ENCODE assay signal across 19 cellular contexts in the genomic region with DNA sequence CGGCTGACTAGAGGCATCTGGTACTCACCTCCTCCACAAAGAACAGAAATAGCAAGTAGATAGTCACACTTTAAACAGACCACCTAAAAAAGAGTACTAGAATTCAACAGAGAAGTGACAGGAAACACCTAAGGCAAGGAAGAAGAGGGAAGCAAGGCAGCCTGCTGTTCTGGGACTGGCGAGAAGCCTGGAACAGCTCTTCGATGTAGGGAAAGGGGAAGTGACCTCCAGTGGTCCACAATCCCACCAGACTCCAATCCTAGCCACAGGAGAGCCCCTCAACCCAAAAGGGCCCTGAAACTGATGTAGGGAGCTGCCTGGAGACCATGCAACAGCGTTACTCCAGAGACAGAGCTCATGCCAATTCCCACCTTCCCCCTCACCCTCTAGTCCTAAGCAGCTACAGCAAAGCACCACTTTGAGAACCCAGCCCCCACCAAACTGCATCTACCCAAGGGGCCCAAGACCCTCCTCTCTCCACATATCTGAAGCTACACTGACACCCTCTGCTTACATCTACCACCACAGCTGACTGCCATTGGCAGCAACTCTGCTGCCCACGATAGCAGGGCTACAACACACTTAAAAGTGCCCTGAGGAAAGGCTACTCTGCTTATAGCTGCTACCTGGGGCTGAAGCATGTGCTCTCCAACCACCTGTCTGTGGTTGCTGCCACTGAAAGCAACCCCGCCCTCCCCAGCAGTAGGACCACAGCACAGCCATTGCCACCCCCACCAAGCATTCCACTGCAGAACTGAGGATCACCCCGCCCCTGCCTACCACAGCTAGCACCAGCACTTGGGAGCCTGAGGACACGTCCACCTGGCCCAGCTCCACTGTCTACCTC.
DNase-seq lines count a peak whose midpoint lies in the region; ATAC-seq and TF ChIP-seq lines count a peak whose summit lies in the region.
"Had no signal": no experiment of that assay in that cellular context is flagged by ENCODE, and none has a peak within 500 bp of the region (broad histone marks: within the 10 kb centered on the region; RNA-seq: fewer than 3 reads in every experiment).

No MANE protein-coding gene starts in this region.

- peaks cover 0 to 22% of the 10 kb centered on the region in 2 donors for H3K27me3 ChIP-seq in left lung
- H3K27me3 ChIP-seq in vagina, result no peaks in the 10 kb centered on the region
- H3K27me3 ChIP-seq in esophagus muscularis mucosa, result no peaks in the 10 kb centered on the region
- H3K27me3 ChIP-seq: neutrophil, tibial artery had no signal

- 71% methylated on average over 8 of the region's 8 CpGs for WGBS in esophagus muscularis mucosa

- no peak overlapping the region for H3K27ac ChIP-seq in left lung
- peak overlapping the region; percentile 18 for H3K27ac ChIP-seq in vagina
- H3K27ac ChIP-seq in esophagus muscularis mucosa (replicated peaks in 1 of 4), result no peak overlapping the region
- H3K27ac ChIP-seq: 22Rv1, neutrophil, tibial artery had no signal

- intact Hi-C loops in left lung (cut with DNase I), result no loop called here
- intact Hi-C loops in vagina (cut with DNase I), result no loop called here
- intact Hi-C loops in esophagus muscularis mucosa (cut with DNase I), result no loop called here

- DNase-seq in DMS 273 (lab: John Stamatoyannopoulos, UW; ENCODE audit: unreplicated experiment), result peak; percentile 8
- DNase-seq in DMS 273 treated with DMSO at 0.1 percent for 48 hours (lab: John Stamatoyannopoulos, UW), result no peak
- peak; percentile 45 for DNase-seq in SW480 (ENCODE audit: low spot score)
- DNase-seq in left lung, result no peak
- no peak for DNase-seq in vagina (ENCODE audit: extremely low spot score in 2 of 2)
- DNase-seq in esophagus muscularis mucosa (ENCODE audit: extremely low spot score), result no peak
- no peak for DNase-seq in mucosa of gallbladder (ENCODE audit: low spot score)
- DNase-seq: activated CD4-positive, alpha-beta T cell treated with anti-CD3 and anti-CD28 coated beads for 48 hours; activated naive CD4-positive, alpha-beta T cell treated with anti-CD3 and anti-CD28 coated beads, Interleukin-2, amount 10 ng/mL, durations not matched to agents 7 days and 5 days; glutamatergic neuron; GOT3; NCI-H345; right cardiac atrium; SIG-M5; T-helper 9 cell; tibial artery had no signal

- H3K4me3 ChIP-seq in left lung (no peak overlapping the region), vagina (no peak overlapping the region), esophagus muscularis mucosa (no peak overlapping the region)
- H3K4me3 ChIP-seq: tibial artery had no signal

- TF ChIP-seq CTCF in left lung (IDR thresholded peaks at IDR 0.05) (no peak), vagina (IDR thresholded peaks at IDR 0.05) (no peak), esophagus muscularis mucosa (IDR thresholded peaks at IDR 0.05) (no peak)

- TF ChIP-seq EP300 in esophagus muscularis mucosa (IDR thresholded peaks at IDR 0.05), result no peak

- H3K9me3 ChIP-seq in left lung (no peaks in the 10 kb centered on the region), vagina (no peaks in the 10 kb centered on the region), esophagus muscularis mucosa (peaks cover 0 to 8% (median under 1%) of the 10 kb centered on the region in 4 donors)
- H3K9me3 ChIP-seq: neutrophil had no signal

- TF ChIP-seq POLR2A in vagina (IDR thresholded peaks at IDR 0.05) (no peak), esophagus muscularis mucosa (IDR thresholded peaks at IDR 0.05; ENCODE audit: low read depth) (no peak)

- H3K4me1 ChIP-seq in left lung, result peaks cover 0 to 5% of the 10 kb centered on the region in 2 donors
- peaks cover 15% of the 10 kb centered on the region for H3K4me1 ChIP-seq in vagina
- peaks cover 0 to 9% (median 2%) of the 10 kb centered on the region in 4 donors for H3K4me1 ChIP-seq in esophagus muscularis mucosa

- H3K36me3 ChIP-seq in left lung, result no peaks in the 10 kb centered on the region
- no peaks in the 10 kb centered on the region for H3K36me3 ChIP-seq in vagina
- no peaks in the 10 kb centered on the region for H3K36me3 ChIP-seq in esophagus muscularis mucosa
- H3K36me3 ChIP-seq: neutrophil, tibial artery had no signal

- ATAC-seq in left lung (peak; percentile 54), HG03565 (IDR thresholded peaks at IDR 0.05; ENCODE audit: unreplicated experiment) (no peak)

Comparison
In these comparisons a context has a peak if more than half of its experiments do, and no peak if none do; other contexts are left out.
1. DNase-seq: peak in DMS 273 (single experiment) and SW480 (single experiment); none in DMS 273 treated with DMSO at 0.1 percent for 48 hours (single experiment), left lung (0 of 2), vagina (0 of 2), esophagus muscularis mucosa (single experiment) and mucosa of gallbladder (single experiment).